ENCODE assay signal across 1 cellular context in genomic region chr18:32287249-32287648, GRCh38.
TF ChIP-seq lines count a peak whose summit lies in the region.

No MANE protein-coding gene starts in this region.

TF ChIP-seq in WTC11, 78 proteins besides CTCF, POLR2A, EP300 and RAD21:
- TF ChIP-seq CBFB (CRISPR knock-in tag; IDR thresholded peaks at IDR 0.05; ENCODE audit: low read depth) (no peak), ATF1 (CRISPR knock-in tag; IDR thresholded peaks at IDR 0.05) (no peak)
